Comparison of ENCODE assay signal across 8 cellular contexts in the genomic region with DNA sequence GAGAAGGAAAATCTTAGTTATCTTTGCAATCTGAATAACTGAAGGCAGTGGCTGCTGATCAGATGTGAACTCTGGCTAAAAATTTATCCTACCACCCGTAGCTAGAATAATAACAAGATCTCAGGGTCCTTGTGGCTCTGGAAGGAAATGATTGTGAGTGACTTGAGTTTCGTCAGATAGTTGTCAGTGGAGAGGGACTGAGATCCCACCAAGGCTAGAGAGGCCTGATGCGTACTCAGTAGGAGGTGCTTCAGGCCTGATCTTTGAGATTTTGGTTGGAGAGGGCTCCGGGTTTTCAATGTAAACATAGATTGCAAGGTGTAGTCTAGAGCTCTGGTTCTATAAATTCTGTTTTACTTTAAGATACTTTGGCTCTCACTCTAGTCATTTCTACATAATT. TPM values are rescaled to one million over a fixed set of nuclear protein-coding genes. Genes with fewer than 3 reads are reported as not detected.
A peak's percentile ranks its signal among the peaks of the same experiment; 100 is the strongest.
DNase-seq lines count a peak whose midpoint lies in the region; ATAC-seq and TF ChIP-seq lines count a peak whose summit lies in the region.

No MANE protein-coding gene starts in this region.

- CTCF ChIA-PET in CD4-positive, alpha-beta T cell (lab: Charles Lee) = interaction anchor here (0.5 to 3.3 kb wide), 5 partner anchors 12 to 84 kb away, joined by 3 to 10 read pairs (median 5); a partner anchor contains a TSS

- no peak for ATAC-seq in CD4-positive, alpha-beta T cell (ENCODE audit: poor library complexity)
- ATAC-seq in HG02870 (IDR thresholded peaks at IDR 0.05; ENCODE audit: unreplicated experiment) (no peak), GM21717 (IDR thresholded peaks at IDR 0.05; ENCODE audit: unreplicated experiment) (no peak)

- no peaks in the 10 kb centered on the region for H3K9me3 ChIP-seq in CD4-positive, alpha-beta T cell (ENCODE audit: control insufficient read depth, low read length)
- no peaks in the 10 kb centered on the region for H3K9me3 ChIP-seq in MM.1S (replicated peaks; ENCODE audit: insufficient read depth, low read length)
- H3K9me3 ChIP-seq in osteoblast (ENCODE audit: low read depth, low read length) = no peaks in the 10 kb centered on the region

- H3K9ac ChIP-seq in MM.1S (ENCODE audit: low read length) = peak overlapping the region; percentile 86; the same call in 1 of the 2 replicates

- H3K4me2 ChIP-seq in MM.1S (ENCODE audit: low read depth, low read length) (peak overlapping the region; percentile 94), osteoblast (ENCODE audit: insufficient read depth, low read length) (peak overlapping the region; percentile 93)

- 0 out of 2 replicates have a peak, but pooled peaks cover 10% of the 10 kb centered on the region for H4K20me1 ChIP-seq in MM.1S (ENCODE audit: insufficient read depth, low read length)
- peaks cover 45% of the 10 kb centered on the region for H4K20me1 ChIP-seq in osteoblast (ENCODE audit: insufficient read depth, low read length)

- H3F3A ChIP-seq in MM.1S (ENCODE audit: insufficient read depth, low read length) = peaks cover 17% of the 10 kb centered on the region

- no peak for TF ChIP-seq CTCF in CD4-positive, alpha-beta T cell (IDR thresholded peaks at IDR 0.05)
- no peak for TF ChIP-seq CTCF in MM.1S (IDR thresholded peaks at IDR 0.05; ENCODE audit: low read length)
- TF ChIP-seq CTCF in coronary artery (IDR thresholded peaks at IDR 0.05) = no peak
- no peak for TF ChIP-seq CTCF in osteoblast (IDR thresholded peaks at IDR 0.05; ENCODE audit: extremely low read depth, low read depth, low read length)

- H3K4me3 ChIP-seq in MM.1S (ENCODE audit: low read length) = peak overlapping the region; percentile 86
- H3K4me3 ChIP-seq in coronary artery = peak overlapping the region; percentile 91
- H3K4me3 ChIP-seq in osteoblast (ENCODE audit: insufficient read depth, low read length) = no peak overlapping the region

- H3K79me2 ChIP-seq in MM.1S (ENCODE audit: low read length) (peaks cover 46% of the 10 kb centered on the region), osteoblast (ENCODE audit: insufficient read depth, low read length) (peaks cover 52% of the 10 kb centered on the region)

- H3K36me3 ChIP-seq in MM.1S (replicated peaks; ENCODE audit: insufficient read depth, low read length) (peaks cover 7% of the 10 kb centered on the region), osteoblast (ENCODE audit: insufficient read depth, low read length) (peaks cover 20% of the 10 kb centered on the region)

- peak overlapping the region; percentile 99 for H3K27ac Mint-ChIP-seq in CD4-positive, alpha-beta T cell

- POLR2A ChIA-PET in CD4-positive, alpha-beta T cell (lab: Charles Lee) = interaction anchor here (0.7 to 4.4 kb wide), 10 partner anchors 12 to 155 kb away, joined by 3 to 21 read pairs (median 4); a partner anchor contains a TSS

- peaks cover 26% of the 10 kb centered on the region for H3K4me1 ChIP-seq in MM.1S (ENCODE audit: low read length)
- peaks cover 23% of the 10 kb centered on the region for H3K4me1 ChIP-seq in osteoblast (ENCODE audit: insufficient read depth, low read length)

- H3K27me3 Mint-ChIP-seq in CD4-positive, alpha-beta T cell = no peaks in the 10 kb centered on the region

- H2AFZ ChIP-seq in MM.1S (ENCODE audit: low read length) = peak overlapping the region; percentile 8; the same call in 1 of the 2 replicates
- H2AFZ ChIP-seq in osteoblast (ENCODE audit: low read length) = no peak overlapping the region

- intact Hi-C loops in CD4-positive, alpha-beta T cell (cut with DNase I, micrococcal nuclease) = loop anchor here in 1 of 2 experiments (5.0 to 10.0 kb wide), 4 partner anchors 39 to 567 kb away; a partner anchor contains a TSS

- peaks cover 51% of the 10 kb centered on the region for H3K36me3 Mint-ChIP-seq in CD4-positive, alpha-beta T cell (ENCODE audit: low read depth)

- no peaks in the 10 kb centered on the region for H3K9me3 Mint-ChIP-seq in CD4-positive, alpha-beta T cell

- H3K4me1 Mint-ChIP-seq in CD4-positive, alpha-beta T cell (ENCODE audit: low read depth) = peaks cover 56% of the 10 kb centered on the region

- peak overlapping the region; percentile 19 for H3K27ac ChIP-seq in CD4-positive, alpha-beta T cell (ENCODE audit: low read depth, low read length)
- H3K27ac ChIP-seq in MM.1S (ENCODE audit: low read length) (peak overlapping the region; percentile 35; the same call in 1 of the 2 replicates), coronary artery (peak overlapping the region; percentile 86 to 98), osteoblast (ENCODE audit: low read depth, low read length) (no peak overlapping the region)

- no peaks in the 10 kb centered on the region for H3K27me3 ChIP-seq in CD4-positive, alpha-beta T cell (ENCODE audit: control insufficient read depth, insufficient read depth, low read length)
- H3K27me3 ChIP-seq in MM.1S (replicated peaks; ENCODE audit: insufficient read depth, low read length) = no peaks in the 10 kb centered on the region
- no peaks in the 10 kb centered on the region for H3K27me3 ChIP-seq in osteoblast (ENCODE audit: insufficient read depth, low read length)

- no peaks in the 10 kb centered on the region for H3K9me2 ChIP-seq in MM.1S (replicated peaks; ENCODE audit: insufficient read depth, low read length)

- DNase-seq in CD4-positive, alpha-beta T cell = no peak
- DNase-seq in MM.1S (no peak), coronary artery (ENCODE audit: low spot score) (no peak), osteoblast (ENCODE audit: insufficient read length, low spot score, missing footprints) (no peak), NCI-H1092 (lab: John Stamatoyannopoulos, UW) (no peak)
- no peak for DNase-seq in activated effector memory CD4-positive, alpha-beta T cell treated with anti-CD3 and anti-CD28 coated beads, Interleukin-2, amount 50 U/mL, for 16 hours

- H3K4me3 Mint-ChIP-seq in CD4-positive, alpha-beta T cell = peak overlapping the region; percentile 90

RNA-seq across cellular contexts. Expression of a gene that starts 1.4 kb away (rescaled TPM):
- total RNA-seq in CD4-positive, alpha-beta T cell = 100 to 1,000 TPM; 161 to 178 TPM
- total RNA-seq in osteoblast = 21.7 and 23.3 TPM in 2 replicates

RNA-seq across cellular contexts. Expression of a gene that starts 13.5 kb away (rescaled TPM):
- 1 to 10 TPM; 1.8 to 2.3 TPM for total RNA-seq in CD4-positive, alpha-beta T cell
- 18.5 and 18.6 TPM in 2 replicates for total RNA-seq in osteoblast

RNA-seq across cellular contexts. Expression of a gene that starts 22.7 kb away (rescaled TPM):
- 10 to 100 TPM; 16.8 to 17.2 TPM for total RNA-seq in CD4-positive, alpha-beta T cell
- 32.1 and 32.2 TPM in 2 replicates for total RNA-seq in osteoblast

RNA-seq across cellular contexts. Expression of a gene that starts 56.6 kb away (rescaled TPM):
- 10 to 100 TPM; 57.3 to 57.6 TPM for total RNA-seq in CD4-positive, alpha-beta T cell
- total RNA-seq in osteoblast = 52.5 and 66.6 TPM in 2 replicates
